In the genomic region with DNA sequence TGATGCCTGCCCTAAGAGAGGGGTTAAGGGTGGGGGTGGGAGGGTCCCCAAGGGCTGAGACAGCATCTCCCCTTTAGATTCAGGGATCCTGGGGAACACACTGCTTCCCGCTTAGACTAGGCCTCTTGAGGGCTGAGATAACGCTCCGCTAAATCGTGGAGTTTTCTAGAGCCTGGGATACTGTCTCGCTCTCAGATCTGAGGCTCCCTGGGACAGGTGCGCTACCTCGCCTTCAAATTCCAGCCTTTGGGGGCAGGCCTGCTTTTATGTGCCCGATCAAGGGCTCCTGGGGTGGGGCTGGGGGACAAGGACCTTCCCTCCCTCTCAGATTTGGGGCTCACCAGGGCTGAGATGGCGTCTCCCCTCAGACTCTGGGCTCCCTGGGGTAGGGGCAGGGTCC, we compare ENCODE assay signal across 32 cellular contexts. TPM values are rescaled to one million over a fixed set of nuclear protein-coding genes. Genes with fewer than 3 reads are reported as not detected.
DNase-seq lines count a peak whose midpoint lies in the region; ATAC-seq, FAIRE-seq and TF ChIP-seq lines count a peak whose summit lies in the region.
"Had no signal": no experiment of that assay in that cellular context is flagged by ENCODE, and none has a peak within 500 bp of the region (broad histone marks: within the 10 kb centered on the region; RNA-seq: fewer than 3 reads in every experiment).

No MANE protein-coding gene starts in this region.

- H3K14ac ChIP-seq in H9 (ENCODE audit: insufficient read depth, low read length): no peak overlapping the region
- no peak overlapping the region for H3K14ac ChIP-seq in H1 (ENCODE audit: insufficient read length)

- no CpG with 5 or more reads among the region's 9 CpGs for WGBS in H9 (ENCODE audit: extremely low coverage, insufficient read length, low lambda C conversion rate)
- WGBS in H1 (ENCODE audit: extremely low coverage in 1 of 2, insufficient coverage in 1 of 2, insufficient read length in 1 of 2, insufficient replicate concordance in 2 of 2, low coverage in 1 of 2, low lambda C conversion rate in 2 of 2, missing lambda C conversion rate in 1 of 2), 2 experiments: 7% methylated on average over 3 of the region's 9 CpGs; no CpG with 5 or more reads in 1 of the 2 experiments
- WGBS in aorta, 2 donors: 36 to 59% methylated on average over 9 of the region's 9 CpGs
- no CpG with 5 or more reads among the region's 9 CpGs for WGBS in gastroesophageal sphincter (ENCODE audit: low coverage in 1 of 2), 2 donors

- H2BK120ac ChIP-seq in H9 (ENCODE audit: low read depth, low read length, poor library complexity, severe bottlenecking): no peak overlapping the region
- no peak overlapping the region for H2BK120ac ChIP-seq in H1 (replicated peaks; ENCODE audit: low read depth, low read length)

- no peaks in the 10 kb centered on the region for H3K36me3 Mint-ChIP-seq in H9 (ENCODE audit: insufficient read depth in 1 of 3, low read depth in 3 of 3)

- peak; percentile 28 for ATAC-seq in aorta (ENCODE audit: low FRiP score)
- no peak for ATAC-seq in gastroesophageal sphincter
- ATAC-seq in stimulated activated naive CD8-positive, alpha-beta T cell treated with anti-CD3 and anti-CD28 coated beads, Interleukin-15, Interleukin-2, amounts not matched to agents 100 U/mL and 50 U/mL, for 24 hours: no peak
- ATAC-seq: A549, PC-3, Right ventricle myocardium inferior, SK-N-SH treated with all-trans-retinoic acid at 6 μM for 48 hours had no signal

- CTCF ChIA-PET in H1 (lab: Charles Lee; ENCODE audit: partially characterized antibody): interaction anchor here (0.7 to 1.3 kb wide), 2 partner anchors 11 to 566 kb away, joined by 3 to 4 read pairs; no protein-coding TSS in a partner anchor

- H3K27ac Mint-ChIP-seq in H9: no peak overlapping the region
- H3K27ac Mint-ChIP-seq: CD4-positive, alpha-beta T cell had no signal

- peak overlapping the region; percentile 27 to 44; a peak in 2 of 5 replicates for H3K4me3 Mint-ChIP-seq in H9
- H3K4me3 Mint-ChIP-seq: CD4-positive, alpha-beta T cell had no signal

- POLR2A ChIA-PET in H1 (lab: Charles Lee; ENCODE audit: partially characterized antibody): interaction anchor here (1.5 kb wide), 1 partner anchor 11 kb away, joined by 3 read pairs; no protein-coding TSS in a partner anchor

- H3K18ac ChIP-seq in H9 (ENCODE audit: insufficient read length, low read depth, low read length) (no peak overlapping the region), H1 (ENCODE audit: extremely low read depth, low read length) (no peak overlapping the region)

- H3K4me2 ChIP-seq in H9 (ENCODE audit: insufficient read depth, insufficient read length, low read length) (peak overlapping the region; percentile 71), H1 (ENCODE audit: insufficient read depth in 1 of 2, low read depth in 2 of 2, low read length in 2 of 2) (peak overlapping the region; percentile 67 to 76)
- H3K4me2 ChIP-seq: BLaER1 treated with 17β-estradiol and CSF1 and Interleukin-3, amounts not matched to agents 10 nM and 100 nM had no signal

- H3K23me2 ChIP-seq in H9 (ENCODE audit: insufficient read length, low read depth, low read length, poor library complexity, severe bottlenecking) (peaks cover 6% of the 10 kb centered on the region), H1 (ENCODE audit: low read depth, low read length) (peaks cover 1% of the 10 kb centered on the region; the same call in 1 of the 2 replicates)

- FAIRE-seq in H1 (lab: Jason Lieb, UNC) (no peak), RCC 7860 (lab: Jason Lieb, UNC) (no peak)
- FAIRE-seq: A549, GM12891, GM19239, H54 had no signal

- H4K8ac ChIP-seq in H9 (replicated peaks; ENCODE audit: insufficient read length, low read depth, low read length): no peak overlapping the region
- H4K8ac ChIP-seq in H1 (ENCODE audit: extremely low read depth, insufficient read depth, low read length): no peak overlapping the region

- H3K27me3 ChIP-seq in H9 (ENCODE audit: insufficient read depth, low read length) (peaks cover 27% of the 10 kb centered on the region; the same call in 1 of the 2 replicates), H1 (replicated peaks in 1 of 4; ENCODE audit: control insufficient read depth in 3 of 4, extremely low read depth in 1 of 4, insufficient read depth in 3 of 4, low read length in 3 of 4) (peaks cover 9 to 31% (median 28%) of the 10 kb centered on the region in 4 experiments), aorta (ENCODE audit: control insufficient read depth in 1 of 2, insufficient read depth in 2 of 2, low read length in 1 of 2) (no peaks in the 10 kb centered on the region), gastroesophageal sphincter (peaks cover 28% of the 10 kb centered on the region)
- H3K27me3 ChIP-seq: MG63, SJCRH30 had no signal

- TF ChIP-seq CTCF in H9 (conservative IDR thresholded peaks at IDR 0.05) (no peak), H1 (IDR thresholded peaks at IDR 0.05; ENCODE audit: control extremely low read depth in 1 of 3, insufficient read depth in 1 of 3, low read depth in 1 of 3, low read length in 3 of 3) (no peak), gastroesophageal sphincter (IDR thresholded peaks at IDR 0.05) (no peak)

- H2AFZ ChIP-seq in H9 (ENCODE audit: low read length) (no peak overlapping the region), H1 (ENCODE audit: low read length) (no peak overlapping the region)

- no peak overlapping the region for H3K9ac ChIP-seq in H9 (ENCODE audit: extremely low read depth, insufficient read length, low read length)
- H3K9ac ChIP-seq in H1 (replicated peaks in 1 of 4; ENCODE audit: extremely low read depth in 1 of 4, low read depth in 3 of 4, low read length in 3 of 4): no peak overlapping the region
- H3K9ac ChIP-seq: BLaER1 treated with 17β-estradiol and CSF1 and Interleukin-3, amounts not matched to agents 10 nM and 100 nM had no signal

- H2BK12ac ChIP-seq in H9 (ENCODE audit: insufficient read length, low read depth, low read length) (no peak overlapping the region), H1 (ENCODE audit: low read depth, low read length) (no peak overlapping the region)

- no peak overlapping the region for H3T11ph ChIP-seq in H9 (ENCODE audit: low read length)

- H2BK20ac ChIP-seq in H9 (ENCODE audit: low read depth, low read length, poor library complexity, severe bottlenecking) (no peak overlapping the region), H1 (ENCODE audit: low read length) (no peak overlapping the region)

- H4K91ac ChIP-seq in H9 (ENCODE audit: insufficient read length, low read depth, low read length): no peak overlapping the region
- H4K91ac ChIP-seq in H1 (replicated peaks; ENCODE audit: insufficient read length, low read length): no peak overlapping the region

- intact Hi-C loops in aorta (cut with DNase I): no loop called here

- H3K79me1 ChIP-seq in H9 (ENCODE audit: insufficient read depth, low read depth, low read length, poor library complexity, severe bottlenecking): no peaks in the 10 kb centered on the region
- H3K79me1 ChIP-seq in H1 (ENCODE audit: low read depth, low read length): no peaks in the 10 kb centered on the region

- peaks cover 93% of the 10 kb centered on the region for H3K27me3 Mint-ChIP-seq in H9 (ENCODE audit: low read depth)

- H3K79me2 ChIP-seq in H9 (ENCODE audit: insufficient read depth, low read length) (no peaks in the 10 kb centered on the region), H1 (ENCODE audit: control insufficient read depth in 1 of 2, insufficient read depth in 2 of 2, low read length in 2 of 2) (no peaks in the 10 kb centered on the region)

- H2BK15ac ChIP-seq in H9 (ENCODE audit: low read depth, low read length) (no peak overlapping the region), H1 (ENCODE audit: low read length) (no peak overlapping the region)

- H3K4me3 ChIP-seq in H1 (ENCODE audit: extremely low read depth in 1 of 4, insufficient read depth in 2 of 4, low read depth in 3 of 4, low read length in 4 of 4): peak overlapping the region; percentile 11 to 59 (median 30); a peak in 5 of 8 replicates
- peak overlapping the region; percentile 41 for H3K4me3 ChIP-seq in iPS-18c (ENCODE audit: insufficient read depth, low read depth, low read length)
- no peak overlapping the region for H3K4me3 ChIP-seq in aorta (ENCODE audit: low read length in 2 of 2)
- H3K4me3 ChIP-seq in gastroesophageal sphincter: no peak overlapping the region
- H3K4me3 ChIP-seq: BLaER1 treated with 17β-estradiol and CSF1 and Interleukin-3, amounts not matched to agents 10 nM and 100 nM; MG63; SJCRH30 had no signal

- H2AK5ac ChIP-seq in H9 (ENCODE audit: insufficient read length, low read length): no peak overlapping the region
- H2AK5ac ChIP-seq in H1 (ENCODE audit: low read depth, low read length): no peak overlapping the region

- H4K20me1 ChIP-seq in H9 (ENCODE audit: control insufficient read depth, insufficient read depth, insufficient read length): no peaks in the 10 kb centered on the region
- peaks cover 0 to 4% of the 10 kb centered on the region in 2 experiments for H4K20me1 ChIP-seq in H1 (replicated peaks in 1 of 2; ENCODE audit: control insufficient read depth in 1 of 2, insufficient read depth in 2 of 2, low read length in 2 of 2)

- H3K9me3 ChIP-seq in H9 (ENCODE audit: control insufficient read depth, low read depth, low read length) (no peaks in the 10 kb centered on the region), H1 (ENCODE audit: insufficient read depth in 2 of 2, low read depth in 1 of 2, low read length in 1 of 2) (no peaks in the 10 kb centered on the region), iPS-18c (ENCODE audit: control insufficient read depth, insufficient read depth, low read length) (peaks cover 6% of the 10 kb centered on the region), aorta (ENCODE audit: control insufficient read depth, low read length) (no peaks in the 10 kb centered on the region), gastroesophageal sphincter (no peaks in the 10 kb centered on the region)
- H3K9me3 ChIP-seq: A549, MG63, SJCRH30 had no signal

- H3K4me1 ChIP-seq in H9 (ENCODE audit: insufficient read depth, low read length) (peaks cover 5% of the 10 kb centered on the region; the same call in 1 of the 2 replicates), H1 (replicated peaks in 1 of 4; ENCODE audit: control insufficient read depth in 3 of 4, insufficient read depth in 4 of 4, low read length in 3 of 4) (peaks cover 0 to 6% (median 0%) of the 10 kb centered on the region in 4 experiments; a peak in 3 of 7 replicates), aorta (ENCODE audit: control insufficient read depth in 1 of 2, insufficient read depth in 2 of 2, low read length in 2 of 2) (no peaks in the 10 kb centered on the region), gastroesophageal sphincter (peaks cover 0 to 6% (median 0%) of the 10 kb centered on the region in 3 donors)
- H3K4me1 ChIP-seq: A549; BLaER1 treated with 17β-estradiol and CSF1 and Interleukin-3, amounts not matched to agents 10 nM and 100 nM; SJCRH30 had no signal

- DNase-seq in H9 (no peak), H1 (ENCODE audit: low read depth in 1 of 2, low spot score in 2 of 2) (no peak), aorta (no peak), RCC 7860 (ENCODE audit: low spot score) (no peak)
- DNase-seq in stimulated activated naive CD8-positive, alpha-beta T cell treated with anti-CD3 and anti-CD28 coated beads, Interleukin-15, Interleukin-2, amounts not matched to agents 100 U/mL and 50 U/mL, for 24 hours: no peak
- DNase-seq: AML-193; CD4-positive, alpha-beta T cell; COR-L47; GDM1; IMR-90; KG1; MG63; NCI-H1105 treated with DMSO at 0.1 percent for 48 hours; NCI-H146; NCI-H2029; NCI-H446; NCI-H524 treated with DMSO at 0.1 percent for 48 hours; NCI-H774; NK-92 treated with Interleukin-12 subunit alpha and Interleukin-12 subunit beta, amount 100 ng/mL, for 24 hours; PC-3; SJCRH30 had no signal

- no peak overlapping the region for H3K56ac ChIP-seq in H9 (ENCODE audit: insufficient read length, low read depth, low read length)
- H3K56ac ChIP-seq in H1 (replicated peaks; ENCODE audit: insufficient read length, low read depth, low read length): no peak overlapping the region

- H3K4ac ChIP-seq in H9 (ENCODE audit: low read depth, low read length) (no peak overlapping the region), H1 (replicated peaks; ENCODE audit: insufficient read length, low read depth, low read length) (no peak overlapping the region)

- TF ChIP-seq POLR2A in H1 (IDR thresholded peaks at IDR 0.05; ENCODE audit: control extremely low read depth in 1 of 2, low read depth in 2 of 2, low read length in 2 of 2): no peak
- TF ChIP-seq POLR2A in gastroesophageal sphincter (IDR thresholded peaks at IDR 0.05): no peak

- peaks cover 24 to 31% of the 10 kb centered on the region in 2 experiments for H3K4me1 Mint-ChIP-seq in H9

- no peak overlapping the region for H3K23ac ChIP-seq in H9 (ENCODE audit: insufficient read length, low read depth, low read length)
- H3K23ac ChIP-seq in H1 (ENCODE audit: insufficient read length): no peak overlapping the region

- H3K9me3 Mint-ChIP-seq in H9: no peaks in the 10 kb centered on the region
- H3K9me3 Mint-ChIP-seq: CD4-positive, alpha-beta T cell had no signal

- H4K5ac ChIP-seq in H9 (ENCODE audit: insufficient read length, low read depth, low read length) (no peak overlapping the region), H1 (ENCODE audit: insufficient read length, low read depth, low read length) (no peak overlapping the region)

- TF ChIP-seq EP300 in H1 (IDR thresholded peaks at IDR 0.05; ENCODE audit: borderline replicate concordance in 1 of 2, low read depth in 2 of 2, low read length in 2 of 2): no peak
- no peak for TF ChIP-seq EP300 in gastroesophageal sphincter (IDR thresholded peaks at IDR 0.05)

- H2BK5ac ChIP-seq in H9 (ENCODE audit: insufficient read length, low read length) (no peak overlapping the region), H1 (ENCODE audit: low read depth, low read length) (no peak overlapping the region)

- H3K27ac ChIP-seq in H9 (ENCODE audit: insufficient read length, low read depth, low read length): no peak overlapping the region
- no peak overlapping the region for H3K27ac ChIP-seq in H1 (ENCODE audit: low read depth, low read length)
- no peak overlapping the region for H3K27ac ChIP-seq in aorta (ENCODE audit: low read depth in 1 of 2, low read length in 2 of 2)
- H3K27ac ChIP-seq in gastroesophageal sphincter: no peak overlapping the region
- H3K27ac ChIP-seq: A549; BLaER1 treated with 17β-estradiol and CSF1 and Interleukin-3, amounts not matched to agents 10 nM and 100 nM; SJCRH30 had no signal

- no peak for TF ChIP-seq RAD21 in H1 (IDR thresholded peaks at IDR 0.05 in 1 of 2, conservative IDR thresholded peaks at IDR 0.05 in 1 of 2; ENCODE audit: low read depth in 2 of 2, low read length in 2 of 2)

- no peaks in the 10 kb centered on the region for H3K36me3 ChIP-seq in H1 (ENCODE audit: control insufficient read depth in 2 of 4, insufficient read depth in 4 of 4, low read length in 3 of 4)
- H3K36me3 ChIP-seq in aorta (ENCODE audit: control insufficient read depth in 1 of 2, insufficient read depth in 2 of 2, low read length in 1 of 2): no peaks in the 10 kb centered on the region
- H3K36me3 ChIP-seq in gastroesophageal sphincter: no peaks in the 10 kb centered on the region
- H3K36me3 ChIP-seq: BLaER1 treated with 17β-estradiol and CSF1 and Interleukin-3, amounts not matched to agents 10 nM and 100 nM; MG63; SJCRH30 had no signal

RNA-seq across cellular contexts. Expression of gene ARHGAP36, which starts 0.4 kb away (rescaled TPM):
- total RNA-seq in H9 (2021) (0.13 and 0.37 TPM in 2 replicates), aorta (not detected), gastroesophageal sphincter (under 1 TPM in 1 of 4 donors, not detected in 3; 0.10 TPM)
- 0.32 and 0.63 TPM in 2 replicates for total RNA-seq in H1 (2021; fragmentation: NEBNext Ultra II Directional; extraction: Animal tissue kit (Norgen Biotek cat#: 25700))
- polyA plus RNA-seq in H1 (2011; rRNA removed) (0.30 and 0.38 TPM in 2 replicates), aorta (not detected)
- polyA plus RNA-seq in H1 (2011; cell fraction: cytosol; rRNA removed): 0.56 TPM
- polyA plus RNA-seq in H1 (2011; cell fraction: nucleus; rRNA removed): 0.56 TPM
- polyA plus RNA-seq in H1 (2012, experiment 1 of 2): 0.46 to 0.72 TPM (median 0.63 TPM) in 4 replicates
- 0.18 TPM for polyA plus RNA-seq in H1 (2012, experiment 2 of 2)
- polyA plus RNA-seq in H1 (2013, experiment 1 of 2): 0.30 TPM
- polyA plus RNA-seq in H1 (2013, experiment 2 of 2): 0.24 TPM
- polyA minus RNA-seq in H1 (2011; rRNA and poly(A)+ RNA removed): 0.41 and 0.69 TPM in 2 replicates
- polyA minus RNA-seq in H1 (2011; cell fraction: cytosol; rRNA and poly(A)+ RNA removed): not detected
- not detected for polyA minus RNA-seq in H1 (2011; cell fraction: nucleus; rRNA and poly(A)+ RNA removed)
- total RNA-seq: CD4-positive, alpha-beta T cell; HT1080; IMR-90; PC-3; Right ventricle myocardium inferior; RPMI7951; SJCRH30 had no signal
- polyA plus RNA-seq: A549, IMR-90 had no signal

Comparison
In these comparisons a context has a peak if more than half of its experiments do, and no peak if none do; other contexts are left out.
1. H3K4me3 ChIP-seq: peak in H1 (4 of 4) and iPS-18c (single experiment); none in aorta (0 of 2) and gastroesophageal sphincter (0 of 2).